Comparison of ENCODE assay signal across 20 cellular contexts in genomic region chr21:45060675-45061311, GRCh38. TPM values are rescaled to one million over a fixed set of nuclear protein-coding genes. Genes with fewer than 3 reads are reported as not detected.
DNase-seq lines count a peak whose midpoint lies in the region; ATAC-seq and TF ChIP-seq lines count a peak whose summit lies in the region.
"Had no signal": no experiment of that assay in that cellular context is flagged by ENCODE, and none has a peak within 500 bp of the region (broad histone marks: within the 10 kb centered on the region; RNA-seq: fewer than 3 reads in every experiment).

No MANE protein-coding gene starts in this region.

- H3K27me3 Mint-ChIP-seq in activated CD4-positive, alpha-beta memory T cell treated with anti-CD3 and anti-CD28 coated beads for 36 hours: peaks cover 12% of the 10 kb centered on the region

- no peaks in the 10 kb centered on the region for H3K36me3 ChIP-seq in testis (ENCODE audit: low read depth, missing control alignments)
- H3K36me3 ChIP-seq: MG63, SJSA1 had no signal

- TF ChIP-seq POLR2A in testis (IDR thresholded peaks at IDR 0.05): no peak

- H3K4me1 ChIP-seq in testis: no peaks in the 10 kb centered on the region

- H3K4me1 Mint-ChIP-seq in activated CD4-positive, alpha-beta memory T cell treated with anti-CD3 and anti-CD28 coated beads for 36 hours (ENCODE audit: low read depth): no peaks in the 10 kb centered on the region

- CTCF ChIA-PET in activated CD4-positive, alpha-beta memory T cell treated with anti-CD3 and anti-CD28 coated beads for 36 hours (lab: Charles Lee): no interaction called here

- H3K4me3 Mint-ChIP-seq in activated CD4-positive, alpha-beta memory T cell treated with anti-CD3 and anti-CD28 coated beads for 36 hours: no peak overlapping the region

- peak; percentile 33 for DNase-seq in activated effector memory CD4-positive, alpha-beta T cell treated with anti-CD3 and anti-CD28 coated beads, Interleukin-2, amount 50 U/mL, for 16 hours
- no peak for DNase-seq in activated effector memory CD4-positive, alpha-beta T cell treated with Interleukin-2 at 50 U/mL for 16 hours
- no peak for DNase-seq in testis
- DNase-seq in activated CD4-positive, alpha-beta memory T cell treated with anti-CD3 and anti-CD28 coated beads for 36 hours: no peak
- DNase-seq: DMS153; DND-41; GOT3; HCEC 1CT; KG1; MG63; NCI-H2029; NCI-H446; NCI-H526; NK-92 treated with Interleukin-12 subunit alpha and Interleukin-12 subunit beta, amount 100 ng/mL, for 24 hours; Right ventricle myocardium superior had no signal

- H3K36me3 Mint-ChIP-seq in activated CD4-positive, alpha-beta memory T cell treated with anti-CD3 and anti-CD28 coated beads for 36 hours: no peaks in the 10 kb centered on the region

- ATAC-seq in esophagus mucosa (peak; percentile 38), SK-N-SH treated with all-trans-retinoic acid at 6 μM for 48 hours (no peak), GM19395 (IDR thresholded peaks at IDR 0.05; ENCODE audit: unreplicated experiment) (no peak)

- 82 to 84% methylated on average over 9 of the region's 9 CpGs for WGBS in testis, 2 donors

- H3K9me3 Mint-ChIP-seq in activated CD4-positive, alpha-beta memory T cell treated with anti-CD3 and anti-CD28 coated beads for 36 hours: no peaks in the 10 kb centered on the region

- no peak overlapping the region for H3K27ac Mint-ChIP-seq in activated CD4-positive, alpha-beta memory T cell treated with anti-CD3 and anti-CD28 coated beads for 36 hours

- H3K9me3 ChIP-seq in testis: no peaks in the 10 kb centered on the region
- H3K9me3 ChIP-seq: MG63 had no signal

- H3K4me3 ChIP-seq in testis: no peak overlapping the region
- H3K4me3 ChIP-seq: MG63, SJSA1 had no signal

- POLR2A ChIA-PET in activated CD4-positive, alpha-beta memory T cell treated with anti-CD3 and anti-CD28 coated beads for 36 hours (lab: Charles Lee): interaction anchor here (0.8 kb wide), 1 partner anchor 13 kb away, joined by 3 read pairs; no protein-coding TSS in a partner anchor

- intact Hi-C loops in testis (cut with DNase I; ENCODE audit: low total_unique reads): no loop called here
- intact Hi-C loops in activated CD4-positive, alpha-beta memory T cell treated with anti-CD3 and anti-CD28 coated beads for 36 hours (cut with micrococcal nuclease): no loop called here

- H3K27ac ChIP-seq in VCaP (peak overlapping the region; percentile 51), testis (no peak overlapping the region)
- H3K27ac ChIP-seq: SJSA1 had no signal

- TF ChIP-seq CTCF in VCaP (conservative IDR thresholded peaks at IDR 0.05): no peak
- no peak for TF ChIP-seq CTCF in testis (IDR thresholded peaks at IDR 0.05)

- H3K27me3 ChIP-seq in testis: no peaks in the 10 kb centered on the region
- H3K27me3 ChIP-seq: SJSA1 had no signal

TF ChIP-seq in SK-N-SH treated with all-trans-retinoic acid at 6 μM for 48 hours, 23 proteins besides CTCF, POLR2A, EP300 and RAD21 (continues in another document):
- TF ChIP-seq OSR1 (CRISPR knock-in tag; IDR thresholded peaks at IDR 0.05) (no peak), TSHZ2 (CRISPR knock-in tag; IDR thresholded peaks at IDR 0.05) (no peak), ARNTL (CRISPR knock-in tag; IDR thresholded peaks at IDR 0.05; ENCODE audit: borderline replicate concordance, low read depth) (no peak), ESRRG (CRISPR knock-in tag; IDR thresholded peaks at IDR 0.05) (no peak), PPARA (CRISPR knock-in tag; IDR thresholded peaks at IDR 0.05; ENCODE audit: borderline replicate concordance) (no peak), ZFP3 (CRISPR knock-in tag; IDR thresholded peaks at IDR 0.05) (no peak), CSRNP3 (CRISPR knock-in tag; IDR thresholded peaks at IDR 0.05) (no peak), POU6F1 (CRISPR knock-in tag; IDR thresholded peaks at IDR 0.05; ENCODE audit: borderline replicate concordance, low read depth) (no peak), ZNF70 (CRISPR knock-in tag; IDR thresholded peaks at IDR 0.05) (no peak), ZFP30 (CRISPR knock-in tag; IDR thresholded peaks at IDR 0.05) (no peak), CSDC2 (CRISPR knock-in tag; IDR thresholded peaks at IDR 0.05) (no peak), CREB5 (CRISPR knock-in tag; IDR thresholded peaks at IDR 0.05; ENCODE audit: low read depth) (no peak), GLIS3 (CRISPR knock-in tag; IDR thresholded peaks at IDR 0.05) (no peak), RARB (CRISPR knock-in tag; IDR thresholded peaks at IDR 0.05) (no peak), ZC3H10 (CRISPR knock-in tag; IDR thresholded peaks at IDR 0.05) (no peak)

RNA-seq across cellular contexts. Expression of gene ADARB1, which starts 13.6 kb away (rescaled TPM):
- total RNA-seq in esophagus mucosa: 5.9 TPM
- total RNA-seq in testis: 10 to 100 TPM; 17.6 TPM
- polyA plus RNA-seq in testis (ENCODE audit: insufficient read depth, low read depth, low replicate concordance): 23.0 TPM
- 10 to 100 TPM; 37.6 to 40.6 TPM for total RNA-seq in activated CD4-positive, alpha-beta memory T cell treated with anti-CD3 and anti-CD28 coated beads for 36 hours
